ENCODE assay signal across 8 cellular contexts in the genomic region with DNA sequence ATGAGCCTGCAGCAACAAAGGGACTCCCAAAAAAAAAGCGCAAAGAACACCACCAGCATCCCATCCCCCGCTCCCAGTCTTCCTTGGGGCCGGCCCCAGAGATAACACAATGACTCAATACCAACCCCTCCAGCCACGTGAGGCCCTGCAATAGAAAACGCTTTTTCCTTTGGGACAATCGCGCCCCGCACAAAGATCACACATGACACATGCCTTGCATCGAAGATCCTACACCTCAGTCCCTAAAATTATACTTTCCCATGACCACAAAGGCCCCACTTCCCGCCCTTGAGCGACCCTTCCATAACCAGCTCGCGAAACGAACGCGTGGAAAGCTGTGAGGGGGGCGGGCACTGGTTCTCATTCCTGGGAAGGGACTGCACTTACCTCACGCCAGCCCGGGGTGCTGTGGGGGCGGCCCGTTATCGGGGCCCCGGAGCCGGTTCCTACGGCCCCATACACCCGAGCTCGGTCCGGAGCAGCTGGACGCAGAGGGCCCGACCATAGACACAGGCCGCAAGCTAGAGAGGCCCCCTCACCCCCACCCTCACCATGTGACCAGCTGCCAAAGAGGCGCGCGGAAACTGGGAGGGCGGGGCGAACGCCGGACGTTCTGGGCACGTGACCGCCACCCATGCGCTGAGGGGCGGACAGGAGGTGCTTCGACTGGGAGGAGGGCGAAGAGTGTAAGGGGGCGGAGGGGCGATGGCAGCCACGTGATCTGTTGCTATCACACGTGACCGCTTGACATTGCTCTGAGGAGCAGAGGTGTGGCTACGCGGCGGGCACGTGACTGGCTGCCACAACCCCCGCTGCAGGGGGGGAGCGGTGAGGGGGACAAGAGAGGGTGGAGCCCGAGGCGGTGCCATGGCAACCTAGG. TPM values are rescaled to one million over a fixed set of nuclear protein-coding genes. Genes with fewer than 3 reads are reported as not detected.
DNase-seq lines count a peak whose midpoint lies in the region; ATAC-seq, FAIRE-seq and TF ChIP-seq lines count a peak whose summit lies in the region.

A gene (minus strand): TSS at position 523 of the 880 bp plus-strand sequence. CDS start 593 bp downstream, outside the sequence.

- H3K9me3 ChIP-seq in aorta (ENCODE audit: control insufficient read depth, low read length) = no peaks in the 10 kb centered on the region

- no peaks in the 10 kb centered on the region for H3K27me3 ChIP-seq in rectal smooth muscle tissue (ENCODE audit: control insufficient read depth, insufficient read depth, low read length)
- H3K27me3 ChIP-seq in aorta (ENCODE audit: control insufficient read depth in 1 of 2, insufficient read depth in 2 of 2, low read length in 1 of 2) = no peaks in the 10 kb centered on the region

- H3K36me3 ChIP-seq in rectal smooth muscle tissue (ENCODE audit: control insufficient read depth, insufficient read depth, low read length) = peaks cover 16% of the 10 kb centered on the region
- H3K36me3 ChIP-seq in aorta (ENCODE audit: control insufficient read depth in 1 of 2, insufficient read depth in 2 of 2, low read length in 1 of 2) = peaks cover 0 to 4% of the 10 kb centered on the region in 2 donors

- peak; percentile 99 for FAIRE-seq in GM18507 (lab: Jason Lieb, UNC)

- no peak for TF ChIP-seq CTCF in astrocyte of the cerebellum (IDR thresholded peaks at IDR 0.05; ENCODE audit: low read depth, low read length, missing control alignments)

- WGBS in aorta, 2 donors = 0 to 1% methylated on average over 58 of the region's 58 CpGs

- H3K27ac ChIP-seq in rectal smooth muscle tissue (ENCODE audit: low read depth, low read length) (peak within 1 kb of the TSS; percentile 84), aorta (ENCODE audit: low read depth in 1 of 2, low read length in 2 of 2) (peak within 1 kb of the TSS; percentile 28 to 80)

- in situ Hi-C loops in astrocyte of the cerebellum (cut with HindIII; ENCODE audit: low sequenced_read_pairs) = no loop called here

- ATAC-seq in HG02981 (IDR thresholded peaks at IDR 0.05; ENCODE audit: unreplicated experiment) (peak; percentile 71), aorta (ENCODE audit: low FRiP score) (peak; percentile 97)

- DNase-seq in GM18507 (ENCODE audit: extremely low spot score, insufficient read length, low read depth) = peak; percentile 94
- DNase-seq in NCI-H2029 treated with DMSO at 0.1 percent for 48 hours (lab: John Stamatoyannopoulos, UW) = peak; percentile 96
- peak; percentile 99 for DNase-seq in T-helper 9 cell
- DNase-seq in astrocyte of the cerebellum (ENCODE audit: low read depth) = peak; percentile 99
- DNase-seq in hepatic stellate cell (ENCODE audit: low spot score) = peak; percentile 99
- DNase-seq in aorta = peak; percentile 99 to 100

- intact Hi-C loops in aorta (cut with DNase I) = no loop called here

- H3K9ac ChIP-seq in rectal smooth muscle tissue (ENCODE audit: low read length) = peak within 1 kb of the TSS; percentile 70

- H3K4me1 ChIP-seq in rectal smooth muscle tissue (ENCODE audit: control insufficient read depth, insufficient read depth, low read length) (peaks cover 15% of the 10 kb centered on the region), aorta (ENCODE audit: control insufficient read depth in 1 of 2, insufficient read depth in 2 of 2, low read length in 2 of 2) (peaks cover 0 to 4% of the 10 kb centered on the region in 2 donors)

- H3K4me3 ChIP-seq in astrocyte of the cerebellum (ENCODE audit: low read depth, low read length) (peak within 1 kb of the TSS; percentile 95), rectal smooth muscle tissue (ENCODE audit: low read length) (peak within 1 kb of the TSS; percentile 84), aorta (ENCODE audit: low read length in 2 of 2) (peak within 1 kb of the TSS; percentile 60 to 75)

RNA-seq across cellular contexts. Expression of the gene that starts here (rescaled TPM):
- 10 to 100 TPM; 54.6 to 55.0 TPM for total RNA-seq in aorta
- 10 to 100 TPM; 44.7 to 60.4 TPM for polyA plus RNA-seq in aorta

Comparison
In these comparisons a context has a peak if more than half of its experiments do, and no peak if none do; other contexts are left out.
1. Peak in every context shown above with its lines: DNase-seq, ATAC-seq, H3K4me3 ChIP-seq and H3K27ac ChIP-seq.